Comparison of ENCODE assay signal across 11 cellular contexts in the genomic region with DNA sequence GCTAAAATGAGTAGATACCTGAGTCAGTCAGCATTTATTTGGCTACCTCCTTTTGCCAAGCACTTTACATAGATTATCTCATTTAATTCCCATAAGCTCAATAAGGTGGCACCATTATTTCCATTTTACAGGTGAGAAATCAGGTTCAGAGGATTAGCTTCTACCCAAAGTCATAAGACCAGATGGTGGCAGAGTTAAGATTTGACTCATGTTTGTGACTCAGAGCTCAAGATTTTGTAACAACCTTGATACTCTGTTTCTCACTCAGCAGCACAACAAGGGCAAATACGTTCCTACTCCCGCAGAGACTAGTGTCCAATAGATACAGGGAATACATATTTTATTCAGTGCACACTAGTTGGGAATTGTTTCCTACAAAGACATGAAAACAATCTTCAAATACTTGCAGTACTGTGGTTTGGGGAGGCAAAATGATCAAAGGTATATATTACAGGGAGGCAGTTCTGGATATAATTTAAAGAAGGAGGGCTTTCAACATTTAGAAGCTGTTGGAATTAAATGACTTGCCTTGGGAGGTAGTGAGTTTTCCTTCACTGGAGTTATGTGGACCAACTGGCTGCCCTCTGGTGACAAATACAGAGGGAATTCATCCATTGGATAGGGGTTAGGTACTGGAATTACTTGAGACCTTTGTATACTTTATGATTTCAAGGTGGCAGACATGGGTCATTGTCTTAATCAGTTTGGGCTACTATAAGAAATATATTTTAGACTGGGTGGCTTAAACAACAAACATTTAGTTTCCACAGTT. TPM values are rescaled to one million over a fixed set of nuclear protein-coding genes. Genes with fewer than 3 reads are reported as not detected.
DNase-seq lines count a peak whose midpoint lies in the region; ATAC-seq and TF ChIP-seq lines count a peak whose summit lies in the region.
"Had no signal": no experiment of that assay in that cellular context is flagged by ENCODE, and none has a peak within 500 bp of the region (broad histone marks: within the 10 kb centered on the region; RNA-seq: fewer than 3 reads in every experiment).

No MANE protein-coding gene starts in this region.

- H3K36me3 Mint-ChIP-seq in Calu3 (ENCODE audit: insufficient read depth, unreplicated experiment): peaks cover 28% of the 10 kb centered on the region

- H3K27ac ChIP-seq in Peyer's patch: no peak overlapping the region

- no peak overlapping the region for H3K4me3 ChIP-seq in Peyer's patch

- DNase-seq in Calu3 (no peak), HS-5 (ENCODE audit: low read depth) (peak; percentile 92), astrocyte of the hippocampus (ENCODE audit: low read depth, low spot score) (peak; percentile 86), myocyte (ENCODE audit: low read depth) (peak; percentile 55), ecto neural progenitor cell (ENCODE audit: low spot score) (no peak), Peyer's patch (no peak)
- no peak for DNase-seq in activated naive CD4-positive, alpha-beta T cell (lab: John Stamatoyannopoulos, UW)
- DNase-seq: islet precursor cell; stimulated activated CD4-positive, alpha-beta T cell treated with anti-CD3 and anti-CD28 coated beads, Interleukin-4, amount 100 ng/mL, for 1 hour had no signal

- peaks cover 2% of the 10 kb centered on the region for H3K9me3 Mint-ChIP-seq in Calu3 (ENCODE audit: low read depth, unreplicated experiment)

- no peak for TF ChIP-seq POLR2A in Peyer's patch (IDR thresholded peaks at IDR 0.05)

- peak overlapping the region; percentile 41 for H3K4me3 Mint-ChIP-seq in Calu3 (ENCODE audit: low read depth, unreplicated experiment)
- H3K4me3 Mint-ChIP-seq: activated naive CD8-positive, alpha-beta T cell had no signal

- ATAC-seq in GM21825 (IDR thresholded peaks at IDR 0.05; ENCODE audit: unreplicated experiment): no peak

- no peaks in the 10 kb centered on the region for H3K9me3 ChIP-seq in Peyer's patch

- H3K36me3 ChIP-seq in Peyer's patch: peaks cover 0 to 34% (median 5%) of the 10 kb centered on the region in 3 donors

- no peaks in the 10 kb centered on the region for H3K27me3 Mint-ChIP-seq in Calu3 (ENCODE audit: unreplicated experiment)
- H3K27me3 Mint-ChIP-seq: activated naive CD8-positive, alpha-beta T cell had no signal

- no TSS peak for BruUV-seq in Calu3 (replicated peaks; lab: Mats Ljungman, UMichigan)

- peaks cover 31% of the 10 kb centered on the region for H3K4me1 Mint-ChIP-seq in Calu3 (ENCODE audit: low read depth, unreplicated experiment)

- no peaks in the 10 kb centered on the region for H3K27me3 ChIP-seq in Peyer's patch

- peaks cover 0 to 20% (median 0%) of the 10 kb centered on the region in 4 donors for H3K4me1 ChIP-seq in Peyer's patch

- peak overlapping the region; percentile 65 for H3K27ac Mint-ChIP-seq in Calu3 (ENCODE audit: unreplicated experiment)
- H3K27ac Mint-ChIP-seq: activated naive CD8-positive, alpha-beta T cell had no signal

- TF ChIP-seq CTCF in Calu3 (IDR thresholded peaks at IDR 0.05; ENCODE audit: unreplicated experiment): no peak
- no peak for TF ChIP-seq CTCF in Peyer's patch (IDR thresholded peaks at IDR 0.05)

- intact Hi-C loops in Calu3 (cut with micrococcal nuclease; ENCODE audit: unreplicated experiment): loop anchor here (5.0 to 10.0 kb wide), 2 partner anchors 157 to 359 kb away; no protein-coding TSS in a partner anchor

- CTCF ChIA-PET in Calu3 (lab: Charles Lee): interaction anchor here (0.7 to 1.5 kb wide), 5 partner anchors 35 to 264 kb away, joined by 3 to 6 read pairs (median 3); no protein-coding TSS in a partner anchor

RNA-seq across cellular contexts. Expression of gene LEPR, which starts 3.6 kb away (rescaled TPM):
- total RNA-seq in Calu3 (2022): 2.1 and 3.5 TPM in 2 replicates
- total RNA-seq in myocyte: 19.4 TPM in 2 replicates
- 3.8 TPM for polyA plus RNA-seq in myocyte (2012)
- 10 to 100 TPM in 2 of 4 donors, 1 to 10 TPM in 2; 4.1 to 22.0 (median 9.9) TPM for total RNA-seq in Peyer's patch

RNA-seq across cellular contexts. Expression of gene LEPROT, which starts 3.6 kb away (rescaled TPM):
- total RNA-seq in Calu3 (2022) (68.7 and 70.8 TPM in 2 replicates), myocyte (46.9 and 56.9 TPM in 2 replicates), Peyer's patch (10 to 100 TPM; 19.8 to 52.5 (median 40.3) TPM)
- 63.9 TPM for polyA plus RNA-seq in myocyte (2012)

Comparison
In these comparisons a context has a peak if more than half of its experiments do, and no peak if none do; other contexts are left out.
1. DNase-seq: peak in HS-5 (single experiment), astrocyte of the hippocampus (single experiment) and myocyte (single experiment); none in Calu3 (single experiment), ecto neural progenitor cell (single experiment), Peyer's patch (0 of 3) and activated naive CD4-positive, alpha-beta T cell (0 of 4).